27 cellular contexts compared by ENCODE assay signal in the genomic region with DNA sequence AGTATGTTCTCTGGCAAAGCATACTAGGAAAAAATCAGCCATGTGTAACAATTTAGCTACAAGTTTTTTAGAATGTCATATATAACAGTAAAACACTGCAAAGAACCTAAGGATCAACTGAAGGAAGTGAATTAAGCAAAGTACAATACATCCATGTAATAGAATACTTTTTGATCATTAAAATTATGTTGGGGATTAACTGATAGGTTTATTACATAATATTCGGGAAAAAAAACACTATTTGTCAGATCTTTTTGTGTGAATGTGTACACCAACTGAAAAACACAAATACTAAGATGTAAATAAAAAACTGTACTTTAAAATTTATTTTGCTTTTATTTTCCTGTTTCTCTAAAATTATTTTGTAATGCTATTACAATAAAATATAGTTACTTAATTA.
"Had no signal": no experiment of that assay in that cellular context is flagged by ENCODE, and none has a peak within 500 bp of the region (broad histone marks: within the 10 kb centered on the region; RNA-seq: fewer than 3 reads in every experiment).

No MANE protein-coding gene starts in this region.

- H3K9me3 ChIP-seq: stomach, suprapubic skin, testis, thoracic aorta, thyroid gland, tibial artery, tibial nerve, transverse colon, upper lobe of left lung, upper lobe of right lung, uterus, vagina had no signal

- ATAC-seq: stimulated activated effector memory CD8-positive, alpha-beta T cell treated with anti-CD3 and anti-CD28 coated beads, Interleukin-12 subunit alpha, Interleukin-12 subunit beta, amount 100 ng/mL, for 72 hours; stimulated activated memory B cell treated with anti-CD40 and anti-IgM and Interleukin-4, amounts not matched to agents 10 μg/mL and 1 μg/mL and 100 μg/mL, for 72 hours; stimulated activated naive B cell treated with anti-CD40 and anti-IgM and Interleukin-4, amounts not matched to agents 10 μg/mL and 1 μg/mL and 100 μg/mL, for 72 hours; stimulated activated naive CD8-positive, alpha-beta T cell treated with anti-CD3 and anti-CD28 coated beads, Interleukin-15, amount 100 ng/mL, for 72 hours; stimulated activated naive CD8-positive, alpha-beta T cell treated with anti-CD3 and anti-CD28 coated beads, Interleukin-15, Interleukin-2, amounts not matched to agents 100 U/mL and 50 U/mL, for 24 hours; upper lobe of right lung had no signal

- H3K4me1 ChIP-seq: stomach, suprapubic skin, testis, thyroid gland, tibial artery, tibial nerve, transverse colon, upper lobe of left lung, upper lobe of right lung, uterus, vagina had no signal

- FAIRE-seq: urothelium cell line had no signal

- DNase-seq: stimulated activated CD4-positive, alpha-beta T cell treated with anti-CD3 and anti-CD28 coated beads, Interleukin-2, amount 100 ng/mL, for 48 hours; stimulated activated CD4-positive, alpha-beta T cell treated with anti-CD3 and anti-CD28 coated beads, Interleukin-4, amount 100 ng/mL, for 1 hour; stimulated activated CD4-positive, alpha-beta T cell treated with anti-CD3 and anti-CD28 coated beads, Interleukin-4, amount 100 ng/mL, for 24 hours; stimulated activated CD4-positive, alpha-beta T cell treated with anti-CD3 and anti-CD28 coated beads, Interleukin-4, amount 100 ng/mL, for 4 hours; stimulated activated CD8-positive, alpha-beta memory T cell treated with anti-CD3 and anti-CD28 coated beads, Interleukin-4, amount 100 ng/mL, for 48 hours; stimulated activated naive B cell treated with anti-CD40 and anti-IgM and Interleukin-4, amounts not matched to agents 10 μg/mL and 1 μg/mL and 100 μg/mL, for 72 hours; stimulated activated naive CD4-positive, alpha-beta T cell; stimulated activated naive CD4-positive, alpha-beta T cell treated with Interleukin-2 at 50 U/mL for 16 hours; stimulated activated naive CD8-positive, alpha-beta T cell treated with anti-CD3 and anti-CD28 coated beads, Interleukin-15, amount 100 ng/mL, for 72 hours; stimulated activated naive CD8-positive, alpha-beta T cell treated with anti-CD3 and anti-CD28 coated beads, Interleukin-15, Interleukin-2, amounts not matched to agents 100 U/mL and 50 U/mL, for 24 hours; stomach; substantia nigra; testis; thyroid gland; tibial artery; transverse colon; trophoblast cell; upper lobe of right lung; uterus had no signal

- H3K4me3 ChIP-seq: stomach, suprapubic skin, testis, thoracic aorta, thyroid gland, tibial artery, tibial nerve, transverse colon, upper lobe of left lung, upper lobe of right lung, uterus, vagina had no signal

- H3K36me3 ChIP-seq: stomach, suprapubic skin, thoracic aorta, thyroid gland, tibial artery, tibial nerve, transverse colon, upper lobe of left lung, upper lobe of right lung, uterus, vagina had no signal

- H3K27ac ChIP-seq: stomach, suprapubic skin, testis, thoracic aorta, thyroid gland, tibial artery, tibial nerve, transverse colon, upper lobe of left lung, upper lobe of right lung, uterus, vagina had no signal

- H3K27me3 ChIP-seq: stomach, suprapubic skin, testis, thyroid gland, tibial artery, tibial nerve, transverse colon, upper lobe of left lung, upper lobe of right lung, uterus, vagina had no signal
